Comparison of ENCODE assay signal across 17 cellular contexts in genomic region chr4:123997116-123997515, GRCh38.
A peak's percentile ranks its signal among the peaks of the same experiment; 100 is the strongest.
DNase-seq lines count a peak whose midpoint lies in the region; ATAC-seq and TF ChIP-seq lines count a peak whose summit lies in the region.
"Had no signal": no experiment of that assay in that cellular context is flagged by ENCODE, and none has a peak within 500 bp of the region (broad histone marks: within the 10 kb centered on the region; RNA-seq: fewer than 3 reads in every experiment).

No MANE protein-coding gene starts in this region.

- TF ChIP-seq CTCF in chondrocyte (IDR thresholded peaks at IDR 0.05), result peak; percentile 31
- peak; percentile 41 for TF ChIP-seq CTCF in neural crest cell (conservative IDR thresholded peaks at IDR 0.05)

- H3K27ac Mint-ChIP-seq in chondrocyte (ENCODE audit: unreplicated experiment) (no peak overlapping the region), neural crest cell (ENCODE audit: unreplicated experiment) (peak overlapping the region; percentile 87)
- H3K27ac Mint-ChIP-seq: activated CD8-positive, alpha-beta T cell treated with anti-CD3 and anti-CD28 coated beads, Interleukin-2, amount 10 ng/mL, durations not matched to agents 7 days and 5 days; activated T-helper 2 cell treated with anti-CD3 and anti-CD28 coated beads, Interferon-gamma antibody, Interleukin-2, Interleukin-4, amounts not matched to agents 10 μg/mL and 5 μg/mL and 100 μg/mL, durations not matched to agents 14 hours and 24 hours and 36 hours; CD14-positive monocyte; immature natural killer cell had no signal

- DNase-seq in DMS53 (lab: John Stamatoyannopoulos, UW) (peak; percentile 86), M059J (ENCODE audit: low read depth) (peak; percentile 40), chondrocyte (ENCODE audit: low spot score) (no peak), neural crest cell (ENCODE audit: low read depth, low spot score) (peak; percentile 9), NOMO-1 treated with DMSO at 0.1 percent for 48 hours (lab: John Stamatoyannopoulos, UW; ENCODE audit: unreplicated experiment) (no peak), HK-2 (ENCODE audit: unreplicated experiment) (no peak)
- no peak for DNase-seq in activated T-cell treated with anti-CD3 and anti-CD28 coated beads, Interleukin-2, amount 50 U/mL, for 4 hours
- DNase-seq: activated CD8-positive, alpha-beta T cell treated with anti-CD3 and anti-CD28 coated beads, Interleukin-2, amount 10 ng/mL, durations not matched to agents 7 days and 5 days; effector memory CD4-positive, alpha-beta T cell; immature natural killer cell; Karpas-422; NCI-H2171; SK-N-SH; stimulated activated CD4-positive, alpha-beta T cell treated with anti-CD3 and anti-CD28 coated beads, Interleukin-4, amount 100 ng/mL, for 1 hour had no signal

- H3K27me3 Mint-ChIP-seq in chondrocyte (ENCODE audit: low read depth), result no peaks in the 10 kb centered on the region
- no peaks in the 10 kb centered on the region for H3K27me3 Mint-ChIP-seq in neural crest cell (ENCODE audit: low read depth)
- H3K27me3 Mint-ChIP-seq in activated T-cell treated with anti-CD3 and anti-CD28 coated beads, Interleukin-2, amount 50 U/mL, for 4 hours (ENCODE audit: low read depth), result no peaks in the 10 kb centered on the region

- H3K36me3 Mint-ChIP-seq in chondrocyte (ENCODE audit: low read depth) (peaks cover 1% of the 10 kb centered on the region), neural crest cell (ENCODE audit: low read depth) (peaks cover 8% of the 10 kb centered on the region)
- H3K36me3 Mint-ChIP-seq in activated T-cell treated with anti-CD3 and anti-CD28 coated beads, Interleukin-2, amount 50 U/mL, for 4 hours (ENCODE audit: insufficient read depth), result no peaks in the 10 kb centered on the region
- H3K36me3 Mint-ChIP-seq: CD14-positive monocyte, immature natural killer cell had no signal

- H3K4me3 Mint-ChIP-seq in chondrocyte (ENCODE audit: unreplicated experiment), result no peak overlapping the region
- H3K4me3 Mint-ChIP-seq in neural crest cell, result no peak overlapping the region
- H3K4me3 Mint-ChIP-seq in activated T-cell treated with anti-CD3 and anti-CD28 coated beads, Interleukin-2, amount 50 U/mL, for 4 hours, result no peak overlapping the region
- H3K4me3 Mint-ChIP-seq: activated CD8-positive, alpha-beta T cell treated with anti-CD3 and anti-CD28 coated beads, Interleukin-2, amount 10 ng/mL, durations not matched to agents 7 days and 5 days; CD14-positive monocyte; immature natural killer cell had no signal

- ATAC-seq in activated T-cell treated with anti-CD3 and anti-CD28 coated beads, Interleukin-2, amount 50 U/mL, for 4 hours, result no peak
- no peak for ATAC-seq in HG03520 (IDR thresholded peaks at IDR 0.05; ENCODE audit: unreplicated experiment)
- ATAC-seq: activated CD8-positive, alpha-beta T cell treated with anti-CD3 and anti-CD28 coated beads, Interleukin-2, amount 10 ng/mL, durations not matched to agents 7 days and 5 days had no signal

- H3K9me3 Mint-ChIP-seq in chondrocyte (ENCODE audit: low read depth) (peaks cover 9% of the 10 kb centered on the region), neural crest cell (peaks cover 2% of the 10 kb centered on the region)
- H3K9me3 Mint-ChIP-seq in activated T-cell treated with anti-CD3 and anti-CD28 coated beads, Interleukin-2, amount 50 U/mL, for 4 hours, result no peaks in the 10 kb centered on the region
- H3K9me3 Mint-ChIP-seq: activated T-helper 2 cell treated with anti-CD3 and anti-CD28 coated beads, Interferon-gamma antibody, Interleukin-2, Interleukin-4, amounts not matched to agents 10 μg/mL and 5 μg/mL and 100 μg/mL, durations not matched to agents 14 hours and 24 hours and 36 hours had no signal

- H3K4me1 Mint-ChIP-seq in chondrocyte (ENCODE audit: low read depth), result peaks cover 14% of the 10 kb centered on the region
- peaks cover 20% of the 10 kb centered on the region for H3K4me1 Mint-ChIP-seq in neural crest cell
- H3K4me1 Mint-ChIP-seq in activated T-cell treated with anti-CD3 and anti-CD28 coated beads, Interleukin-2, amount 50 U/mL, for 4 hours (ENCODE audit: low read depth), result no peaks in the 10 kb centered on the region
- H3K4me1 Mint-ChIP-seq: immature natural killer cell had no signal

Comparison
In these comparisons a context has a peak if more than half of its experiments do, and no peak if none do; other contexts are left out.
1. DNase-seq: peak in DMS53 (single experiment), M059J (single experiment) and neural crest cell (single experiment); none in chondrocyte (single experiment), NOMO-1 treated with DMSO at 0.1 percent for 48 hours (single experiment), activated T-cell treated with anti-CD3 and anti-CD28 coated beads, Interleukin-2, amount 50 U/mL, for 4 hours (single experiment) and HK-2 (single experiment).